In the genomic region with DNA sequence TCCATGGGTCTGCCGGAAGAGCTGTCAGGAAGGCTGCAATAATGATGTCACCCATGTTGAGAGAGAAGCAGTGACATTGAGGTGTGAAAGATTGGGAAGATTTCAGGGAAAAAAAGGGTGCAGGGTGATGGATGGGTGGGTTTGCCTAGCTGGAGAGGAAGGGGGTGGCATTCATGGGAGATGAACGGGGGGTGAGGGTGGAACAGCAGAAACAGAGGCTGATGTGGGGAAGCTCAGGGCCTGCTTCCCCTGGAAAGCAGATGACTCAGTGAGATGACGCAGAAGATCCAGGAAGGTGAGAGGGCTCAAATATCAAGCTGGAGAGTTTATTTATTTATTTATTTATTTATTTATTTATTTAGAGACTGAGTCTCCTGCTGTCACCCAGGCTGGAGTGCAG, we compare ENCODE assay signal across 1 cellular context.
TF ChIP-seq lines count a peak whose summit lies in the region.

No MANE protein-coding gene starts in this region.

TF ChIP-seq in HEK293, 187 proteins besides CTCF, POLR2A, EP300 and RAD21 (continued from another document):
- TF ChIP-seq, protein P1, sequence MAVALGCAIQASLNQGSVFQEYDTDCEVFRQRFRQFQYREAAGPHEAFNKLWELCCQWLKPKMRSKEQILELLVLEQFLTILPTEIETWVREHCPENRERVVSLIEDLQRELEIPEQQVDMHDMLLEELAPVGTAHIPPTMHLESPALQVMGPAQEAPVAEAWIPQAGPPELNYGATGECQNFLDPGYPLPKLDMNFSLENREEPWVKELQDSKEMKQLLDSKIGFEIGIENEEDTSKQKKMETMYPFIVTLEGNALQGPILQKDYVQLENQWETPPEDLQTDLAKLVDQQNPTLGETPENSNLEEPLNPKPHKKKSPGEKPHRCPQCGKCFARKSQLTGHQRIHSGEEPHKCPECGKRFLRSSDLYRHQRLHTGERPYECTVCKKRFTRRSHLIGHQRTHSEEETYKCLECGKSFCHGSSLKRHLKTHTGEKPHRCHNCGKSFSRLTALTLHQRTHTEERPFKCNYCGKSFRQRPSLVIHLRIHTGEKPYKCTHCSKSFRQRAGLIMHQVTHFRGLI (tag by site-specific recombination; IDR thresholded peaks at IDR 0.05): no peak
- TF ChIP-seq, protein P2, sequence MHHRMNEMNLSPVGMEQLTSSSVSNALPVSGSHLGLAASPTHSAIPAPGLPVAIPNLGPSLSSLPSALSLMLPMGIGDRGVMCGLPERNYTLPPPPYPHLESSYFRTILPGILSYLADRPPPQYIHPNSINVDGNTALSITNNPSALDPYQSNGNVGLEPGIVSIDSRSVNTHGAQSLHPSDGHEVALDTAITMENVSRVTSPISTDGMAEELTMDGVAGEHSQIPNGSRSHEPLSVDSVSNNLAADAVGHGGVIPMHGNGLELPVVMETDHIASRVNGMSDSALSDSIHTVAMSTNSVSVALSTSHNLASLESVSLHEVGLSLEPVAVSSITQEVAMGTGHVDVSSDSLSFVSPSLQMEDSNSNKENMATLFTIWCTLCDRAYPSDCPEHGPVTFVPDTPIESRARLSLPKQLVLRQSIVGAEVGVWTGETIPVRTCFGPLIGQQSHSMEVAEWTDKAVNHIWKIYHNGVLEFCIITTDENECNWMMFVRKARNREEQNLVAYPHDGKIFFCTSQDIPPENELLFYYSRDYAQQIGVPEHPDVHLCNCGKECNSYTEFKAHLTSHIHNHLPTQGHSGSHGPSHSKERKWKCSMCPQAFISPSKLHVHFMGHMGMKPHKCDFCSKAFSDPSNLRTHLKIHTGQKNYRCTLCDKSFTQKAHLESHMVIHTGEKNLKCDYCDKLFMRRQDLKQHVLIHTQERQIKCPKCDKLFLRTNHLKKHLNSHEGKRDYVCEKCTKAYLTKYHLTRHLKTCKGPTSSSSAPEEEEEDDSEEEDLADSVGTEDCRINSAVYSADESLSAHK (tag by site-specific recombination; IDR thresholded peaks at IDR 0.05): no peak
- TF ChIP-seq, protein P3, sequence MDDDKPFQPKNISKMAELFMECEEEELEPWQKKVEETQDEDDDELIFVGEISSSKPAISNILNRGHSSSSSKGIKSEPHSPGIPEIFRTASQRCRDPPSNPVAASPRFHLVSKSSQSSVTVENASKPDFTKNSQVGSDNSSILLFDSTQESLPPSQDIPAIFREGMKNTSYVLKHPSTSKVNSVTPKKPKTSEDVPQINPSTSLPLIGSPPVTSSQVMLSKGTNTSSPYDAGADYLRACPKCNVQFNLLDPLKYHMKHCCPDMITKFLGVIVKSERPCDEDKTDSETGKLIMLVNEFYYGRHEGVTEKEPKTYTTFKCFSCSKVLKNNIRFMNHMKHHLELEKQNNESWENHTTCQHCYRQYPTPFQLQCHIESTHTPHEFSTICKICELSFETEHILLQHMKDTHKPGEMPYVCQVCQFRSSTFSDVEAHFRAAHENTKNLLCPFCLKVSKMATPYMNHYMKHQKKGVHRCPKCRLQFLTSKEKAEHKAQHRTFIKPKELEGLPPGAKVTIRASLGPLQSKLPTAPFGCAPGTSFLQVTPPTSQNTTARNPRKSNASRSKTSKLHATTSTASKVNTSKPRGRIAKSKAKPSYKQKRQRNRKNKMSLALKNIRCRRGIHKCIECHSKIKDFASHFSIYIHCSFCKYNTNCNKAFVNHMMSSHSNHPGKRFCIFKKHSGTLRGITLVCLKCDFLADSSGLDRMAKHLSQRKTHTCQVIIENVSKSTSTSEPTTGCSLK (tag by site-specific recombination; IDR thresholded peaks at IDR 0.05): no peak
- peak; percentile 71 for TF ChIP-seq ZNF623 (tag by site-specific recombination; IDR thresholded peaks at IDR 0.05)
- TF ChIP-seq ZNF555 (tag by site-specific recombination; conservative IDR thresholded peaks at IDR 0.05): peak; percentile 32
- no peak; the same call in 1 of the 2 replicates for TF ChIP-seq ZBTB7A (tag by site-specific recombination; IDR thresholded peaks at IDR 0.05; ENCODE audit: low read depth)
- no peak for TF ChIP-seq ZNF501 (tag by site-specific recombination; IDR thresholded peaks at IDR 0.05)
- no peak for TF ChIP-seq YY1 (tag by site-specific recombination; IDR thresholded peaks at IDR 0.05)
- TF ChIP-seq SALL2 (tag by site-specific recombination; IDR thresholded peaks at IDR 0.05; ENCODE audit: borderline replicate concordance): no peak
- TF ChIP-seq, protein P4, sequence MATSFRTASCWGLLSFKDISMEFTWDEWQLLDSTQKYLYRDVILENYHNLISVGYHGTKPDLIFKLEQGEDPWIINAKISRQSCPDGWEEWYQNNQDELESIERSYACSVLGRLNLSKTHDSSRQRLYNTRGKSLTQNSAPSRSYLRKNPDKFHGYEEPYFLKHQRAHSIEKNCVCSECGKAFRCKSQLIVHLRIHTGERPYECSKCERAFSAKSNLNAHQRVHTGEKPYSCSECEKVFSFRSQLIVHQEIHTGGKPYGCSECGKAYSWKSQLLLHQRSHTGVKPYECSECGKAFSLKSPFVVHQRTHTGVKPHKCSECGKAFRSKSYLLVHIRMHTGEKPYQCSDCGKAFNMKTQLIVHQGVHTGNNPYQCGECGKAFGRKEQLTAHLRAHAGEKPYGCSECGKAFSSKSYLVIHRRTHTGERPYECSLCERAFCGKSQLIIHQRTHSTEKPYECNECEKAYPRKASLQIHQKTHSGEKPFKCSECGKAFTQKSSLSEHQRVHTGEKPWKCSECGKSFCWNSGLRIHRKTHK (tag by site-specific recombination; IDR thresholded peaks at IDR 0.05): no peak
- TF ChIP-seq, protein P5, sequence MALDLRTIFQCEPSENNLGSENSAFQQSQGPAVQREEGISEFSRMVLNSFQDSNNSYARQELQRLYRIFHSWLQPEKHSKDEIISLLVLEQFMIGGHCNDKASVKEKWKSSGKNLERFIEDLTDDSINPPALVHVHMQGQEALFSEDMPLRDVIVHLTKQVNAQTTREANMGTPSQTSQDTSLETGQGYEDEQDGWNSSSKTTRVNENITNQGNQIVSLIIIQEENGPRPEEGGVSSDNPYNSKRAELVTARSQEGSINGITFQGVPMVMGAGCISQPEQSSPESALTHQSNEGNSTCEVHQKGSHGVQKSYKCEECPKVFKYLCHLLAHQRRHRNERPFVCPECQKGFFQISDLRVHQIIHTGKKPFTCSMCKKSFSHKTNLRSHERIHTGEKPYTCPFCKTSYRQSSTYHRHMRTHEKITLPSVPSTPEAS (tag by site-specific recombination; IDR thresholded peaks at IDR 0.05): no peak
- peak; percentile 63 for TF ChIP-seq ZNF600 (tag by site-specific recombination; IDR thresholded peaks at IDR 0.05)
- no peak for TF ChIP-seq ZNF48 (tag by site-specific recombination; IDR thresholded peaks at IDR 0.05)
- peak; percentile 67; the same call in 1 of the 2 replicates for TF ChIP-seq ZNF558 (tag by site-specific recombination; IDR thresholded peaks at IDR 0.05)
- TF ChIP-seq ZIC2 (tag by site-specific recombination; IDR thresholded peaks at IDR 0.05): no peak
- TF ChIP-seq ZNF2 (tag by site-specific recombination; IDR thresholded peaks at IDR 0.05): no peak
- no peak for TF ChIP-seq ZNF16 (tag by site-specific recombination; IDR thresholded peaks at IDR 0.05; ENCODE audit: low read depth)
- no peak for TF ChIP-seq ZBTB48 (tag by site-specific recombination; IDR thresholded peaks at IDR 0.05)
- TF ChIP-seq SP3 (tag by site-specific recombination; IDR thresholded peaks at IDR 0.05): peak; percentile 33; the same call in 1 of the 2 replicates
- TF ChIP-seq, protein P6, sequence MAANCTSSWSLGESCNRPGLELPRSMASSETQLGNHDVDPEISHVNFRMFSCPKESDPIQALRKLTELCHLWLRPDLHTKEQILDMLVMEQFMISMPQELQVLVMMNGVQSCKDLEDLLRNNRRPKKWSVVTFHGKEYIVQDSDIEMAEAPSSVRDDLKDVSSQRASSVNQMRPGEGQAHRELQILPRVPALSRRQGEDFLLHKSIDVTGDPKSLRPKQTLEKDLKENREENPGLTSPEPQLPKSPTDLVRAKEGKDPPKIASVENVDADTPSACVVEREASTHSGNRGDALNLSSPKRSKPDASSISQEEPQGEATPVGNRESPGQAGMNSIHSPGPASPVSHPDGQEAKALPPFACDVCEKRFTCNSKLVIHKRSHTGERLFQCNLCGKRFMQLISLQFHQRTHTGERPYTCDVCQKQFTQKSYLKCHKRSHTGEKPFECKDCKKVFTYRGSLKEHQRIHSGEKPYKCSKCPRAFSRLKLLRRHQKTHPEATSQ (tag by site-specific recombination; IDR thresholded peaks at IDR 0.05): no peak
- no peak for TF ChIP-seq SETDB1 (IDR thresholded peaks at IDR 0.05; ENCODE audit: insufficient read length, low read length)
- TF ChIP-seq GLI4 (tag by site-specific recombination; IDR thresholded peaks at IDR 0.05): 0 out of 2 replicates have a peak, but pooled peaks have one; percentile 55
- no peak for TF ChIP-seq ZNF626 (tag by site-specific recombination; IDR thresholded peaks at IDR 0.05)
- TF ChIP-seq ZNF292 (tag by site-specific recombination; IDR thresholded peaks at IDR 0.05; ENCODE audit: borderline replicate concordance, low read depth): 0 out of 2 replicates have a peak, but pooled peaks have one; percentile 18
- TF ChIP-seq, protein P7, sequence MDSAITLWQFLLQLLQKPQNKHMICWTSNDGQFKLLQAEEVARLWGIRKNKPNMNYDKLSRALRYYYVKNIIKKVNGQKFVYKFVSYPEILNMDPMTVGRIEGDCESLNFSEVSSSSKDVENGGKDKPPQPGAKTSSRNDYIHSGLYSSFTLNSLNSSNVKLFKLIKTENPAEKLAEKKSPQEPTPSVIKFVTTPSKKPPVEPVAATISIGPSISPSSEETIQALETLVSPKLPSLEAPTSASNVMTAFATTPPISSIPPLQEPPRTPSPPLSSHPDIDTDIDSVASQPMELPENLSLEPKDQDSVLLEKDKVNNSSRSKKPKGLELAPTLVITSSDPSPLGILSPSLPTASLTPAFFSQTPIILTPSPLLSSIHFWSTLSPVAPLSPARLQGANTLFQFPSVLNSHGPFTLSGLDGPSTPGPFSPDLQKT (IDR thresholded peaks at IDR 0.05; ENCODE audit: borderline replicate concordance, low read depth, low read length): no peak
- peak; percentile 75 for TF ChIP-seq ZBTB21 (tag by site-specific recombination; IDR thresholded peaks at IDR 0.05)
- no peak for TF ChIP-seq GLIS1 (tag by site-specific recombination; IDR thresholded peaks at IDR 0.05)
- no peak for TF ChIP-seq KLF16 (tag by site-specific recombination; IDR thresholded peaks at IDR 0.05)
- TF ChIP-seq ZNF747 (tag by site-specific recombination; IDR thresholded peaks at IDR 0.05): no peak
- TF ChIP-seq, protein P8, sequence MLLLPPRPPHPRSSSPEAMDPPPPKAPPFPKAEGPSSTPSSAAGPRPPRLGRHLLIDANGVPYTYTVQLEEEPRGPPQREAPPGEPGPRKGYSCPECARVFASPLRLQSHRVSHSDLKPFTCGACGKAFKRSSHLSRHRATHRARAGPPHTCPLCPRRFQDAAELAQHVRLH (tag by site-specific recombination; IDR thresholded peaks at IDR 0.05): no peak
- TF ChIP-seq KLF1 (tag by site-specific recombination; IDR thresholded peaks at IDR 0.05): no peak
- 0 out of 2 replicates have a peak, but pooled peaks have one; percentile 24 for TF ChIP-seq ZNF23 (tag by site-specific recombination; IDR thresholded peaks at IDR 0.05; ENCODE audit: borderline replicate concordance)
- TF ChIP-seq, protein P9, sequence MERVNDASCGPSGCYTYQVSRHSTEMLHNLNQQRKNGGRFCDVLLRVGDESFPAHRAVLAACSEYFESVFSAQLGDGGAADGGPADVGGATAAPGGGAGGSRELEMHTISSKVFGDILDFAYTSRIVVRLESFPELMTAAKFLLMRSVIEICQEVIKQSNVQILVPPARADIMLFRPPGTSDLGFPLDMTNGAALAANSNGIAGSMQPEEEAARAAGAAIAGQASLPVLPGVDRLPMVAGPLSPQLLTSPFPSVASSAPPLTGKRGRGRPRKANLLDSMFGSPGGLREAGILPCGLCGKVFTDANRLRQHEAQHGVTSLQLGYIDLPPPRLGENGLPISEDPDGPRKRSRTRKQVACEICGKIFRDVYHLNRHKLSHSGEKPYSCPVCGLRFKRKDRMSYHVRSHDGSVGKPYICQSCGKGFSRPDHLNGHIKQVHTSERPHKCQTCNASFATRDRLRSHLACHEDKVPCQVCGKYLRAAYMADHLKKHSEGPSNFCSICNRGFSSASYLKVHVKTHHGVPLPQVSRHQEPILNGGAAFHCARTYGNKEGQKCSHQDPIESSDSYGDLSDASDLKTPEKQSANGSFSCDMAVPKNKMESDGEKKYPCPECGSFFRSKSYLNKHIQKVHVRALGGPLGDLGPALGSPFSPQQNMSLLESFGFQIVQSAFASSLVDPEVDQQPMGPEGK (tag by site-specific recombination; IDR thresholded peaks at IDR 0.05): peak; percentile 41
- TF ChIP-seq ZNF211 (tag by site-specific recombination; IDR thresholded peaks at IDR 0.05; ENCODE audit: low read depth): no peak
